Comparison of ENCODE assay signal across 8 cellular contexts in the genomic region with DNA sequence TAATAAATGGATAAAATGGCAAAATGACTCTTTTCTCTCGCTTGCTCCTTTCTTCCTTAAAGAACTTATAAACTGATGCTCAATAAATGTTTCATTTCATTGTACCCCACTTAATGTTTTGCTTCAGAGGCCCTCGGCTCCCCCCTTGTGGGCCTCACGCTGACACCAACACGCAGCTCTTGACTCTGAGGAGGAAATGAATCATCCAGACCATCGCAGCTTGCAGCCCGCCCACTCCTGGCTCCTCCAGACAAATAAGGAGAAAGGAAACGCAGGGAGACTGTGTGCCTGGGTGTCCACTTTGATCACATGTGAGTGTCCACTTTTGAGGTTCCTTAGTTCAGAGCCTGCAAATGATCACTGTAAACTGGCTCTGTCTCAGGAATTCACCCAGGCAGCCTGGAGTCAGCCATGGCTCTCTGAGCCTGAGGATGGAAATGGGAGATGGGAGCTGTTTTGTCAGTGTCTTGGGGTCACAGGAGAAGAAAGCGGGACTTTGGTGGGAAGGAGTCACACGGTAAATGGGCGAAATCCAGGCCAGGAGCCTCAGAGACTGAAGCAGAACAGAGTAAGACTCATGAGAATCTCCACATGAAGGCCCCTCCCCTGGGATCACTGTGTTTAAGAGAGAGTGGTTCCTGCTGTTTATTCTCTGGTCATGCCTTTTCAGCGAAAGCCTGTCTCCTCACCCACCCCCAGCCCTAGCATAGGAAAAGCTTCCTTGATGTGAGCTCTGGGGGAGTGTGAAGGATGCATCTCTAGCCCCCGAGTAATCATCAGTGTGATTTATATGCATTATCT.
DNase-seq lines count a peak whose midpoint lies in the region; ATAC-seq, FAIRE-seq and TF ChIP-seq lines count a peak whose summit lies in the region.

No MANE protein-coding gene starts in this region.

- peak; percentile 96 for DNase-seq in AG20443 (ENCODE audit: low spot score)
- no peak for DNase-seq in T-helper 17 cell
- DNase-seq in bronchial epithelial cell (ENCODE audit: low read depth), result peak; percentile 88
- peak; percentile 89 for DNase-seq in kidney glomerular epithelial cell (lab: John Stamatoyannopoulos, UW)
- DNase-seq in stimulated activated CD4-positive, alpha-beta T cell treated with anti-CD3 and anti-CD28 coated beads, Interleukin-2, amount 100 ng/mL, for 4 hours (ENCODE audit: low read depth), result peak; percentile 44
- DNase-seq in NCI-H2107 treated with DMSO at 0.1 percent for 48 hours (lab: John Stamatoyannopoulos, UW; ENCODE audit: unreplicated experiment), result no peak

- peaks cover 56% of the 10 kb centered on the region for H3K27me3 Mint-ChIP-seq in T-helper 17 cell

- H3K9me3 ChIP-seq in T-helper 17 cell (ENCODE audit: control insufficient read depth, low read length, poor library complexity, severe bottlenecking), result no peaks in the 10 kb centered on the region

- peaks cover 19% of the 10 kb centered on the region for H3K36me3 ChIP-seq in bronchial epithelial cell (ENCODE audit: control insufficient read depth, insufficient read depth, low read length)

- no peak overlapping the region for H3K4me3 ChIP-seq in bronchial epithelial cell (ENCODE audit: low read depth, low read length)

- FAIRE-seq in bronchial epithelial cell (lab: Jason Lieb, UNC), result no peak

- H3K27me3 ChIP-seq in bronchial epithelial cell (ENCODE audit: control insufficient read depth, insufficient read depth, low read length), result no peaks in the 10 kb centered on the region

- peak overlapping the region; percentile 34 for H3K27ac Mint-ChIP-seq in T-helper 17 cell

- H3K4me1 Mint-ChIP-seq in T-helper 17 cell, result peaks cover 8% of the 10 kb centered on the region

- peak; percentile 2 for TF ChIP-seq CTCF in bronchial epithelial cell (IDR thresholded peaks at IDR 0.05; ENCODE audit: insufficient read depth, low read length, severe bottlenecking)

- H3K4me3 Mint-ChIP-seq in T-helper 17 cell, result no peak overlapping the region

- no peaks in the 10 kb centered on the region for H3K36me3 Mint-ChIP-seq in T-helper 17 cell (ENCODE audit: low read depth)

- ATAC-seq in GM19324 (IDR thresholded peaks at IDR 0.05; ENCODE audit: low FRiP score, unreplicated experiment) (peak; percentile 45), HG03378 (IDR thresholded peaks at IDR 0.05; ENCODE audit: unreplicated experiment) (peak; percentile 97), T-helper 17 cell (no peak)

Comparison
In these comparisons a context has a peak if more than half of its experiments do, and no peak if none do; other contexts are left out.
1. DNase-seq: peak in AG20443 (single experiment), bronchial epithelial cell (single experiment), kidney glomerular epithelial cell (single experiment) and stimulated activated CD4-positive, alpha-beta T cell treated with anti-CD3 and anti-CD28 coated beads, Interleukin-2, amount 100 ng/mL, for 4 hours (single experiment); none in T-helper 17 cell (0 of 3) and NCI-H2107 treated with DMSO at 0.1 percent for 48 hours (single experiment).